Comparison of ENCODE assay signal across 25 cellular contexts in genomic region chrX:15939737-15940136, GRCh38.
DNase-seq lines count a peak whose midpoint lies in the region; ATAC-seq and TF ChIP-seq lines count a peak whose summit lies in the region.
"Had no signal": no experiment of that assay in that cellular context is flagged by ENCODE, and none has a peak within 500 bp of the region (broad histone marks: within the 10 kb centered on the region; RNA-seq: fewer than 3 reads in every experiment).

No MANE protein-coding gene starts in this region.

- no peak overlapping the region for H3K4me3 Mint-ChIP-seq in activated naive CD8-positive, alpha-beta T cell treated with anti-CD3 and anti-CD28 coated beads, Interleukin-2, amount 50 U/mL, for 24 hours
- no peak overlapping the region for H3K4me3 Mint-ChIP-seq in activated CD8-positive, alpha-beta memory T cell treated with anti-CD3 and anti-CD28 coated beads, Interleukin-2, amount 10 ng/mL, durations not matched to agents 7 days and 5 days
- H3K4me3 Mint-ChIP-seq: activated naive CD4-positive, alpha-beta T cell treated with anti-CD3 and anti-CD28 coated beads for 36 hours; effector memory CD8-positive, alpha-beta T cell; mesothelial cell of epicardium had no signal

- peaks cover 2% of the 10 kb centered on the region for H3K27me3 Mint-ChIP-seq in activated naive CD8-positive, alpha-beta T cell treated with anti-CD3 and anti-CD28 coated beads, Interleukin-2, amount 50 U/mL, for 24 hours
- peaks cover 9% of the 10 kb centered on the region for H3K27me3 Mint-ChIP-seq in activated CD8-positive, alpha-beta memory T cell treated with anti-CD3 and anti-CD28 coated beads, Interleukin-2, amount 10 ng/mL, durations not matched to agents 7 days and 5 days

- CTCF ChIA-PET in activated CD8-positive, alpha-beta memory T cell treated with anti-CD3 and anti-CD28 coated beads, Interleukin-2, amount 10 ng/mL, durations not matched to agents 7 days and 5 days (lab: Charles Lee): no interaction called here

- H3K36me3 Mint-ChIP-seq in activated naive CD8-positive, alpha-beta T cell treated with anti-CD3 and anti-CD28 coated beads, Interleukin-2, amount 50 U/mL, for 24 hours (ENCODE audit: low read depth): no peaks in the 10 kb centered on the region
- no peaks in the 10 kb centered on the region for H3K36me3 Mint-ChIP-seq in activated CD8-positive, alpha-beta memory T cell treated with anti-CD3 and anti-CD28 coated beads, Interleukin-2, amount 10 ng/mL, durations not matched to agents 7 days and 5 days
- H3K36me3 Mint-ChIP-seq: mesothelial cell of epicardium had no signal

- no peak for TF ChIP-seq CTCF in GM10266 (IDR thresholded peaks at IDR 0.05; ENCODE audit: control insufficient read depth, insufficient read depth, low read depth, missing control alignments)

- H3K9me3 Mint-ChIP-seq in activated naive CD8-positive, alpha-beta T cell treated with anti-CD3 and anti-CD28 coated beads, Interleukin-2, amount 50 U/mL, for 24 hours: no peaks in the 10 kb centered on the region
- no peaks in the 10 kb centered on the region for H3K9me3 Mint-ChIP-seq in activated CD8-positive, alpha-beta memory T cell treated with anti-CD3 and anti-CD28 coated beads, Interleukin-2, amount 10 ng/mL, durations not matched to agents 7 days and 5 days (ENCODE audit: low read depth)
- H3K9me3 Mint-ChIP-seq: activated naive CD4-positive, alpha-beta T cell treated with anti-CD3 and anti-CD28 coated beads for 36 hours; effector memory CD8-positive, alpha-beta T cell; mesothelial cell of epicardium had no signal

- DNase-seq in GM10266 (ENCODE audit: extremely low spot score): peak; percentile 5
- peak; percentile 4 for DNase-seq in globus pallidus (ENCODE audit: low spot score)
- no peak for DNase-seq in activated naive CD8-positive, alpha-beta T cell treated with anti-CD3 and anti-CD28 coated beads, Interleukin-2, amount 50 U/mL, for 24 hours
- DNase-seq in ureter (ENCODE audit: low spot score): no peak
- no peak for DNase-seq in GM03348 (ENCODE audit: low spot score)
- no peak for DNase-seq in activated CD8-positive, alpha-beta memory T cell treated with anti-CD3 and anti-CD28 coated beads, Interleukin-2, amount 10 ng/mL, durations not matched to agents 7 days and 5 days
- DNase-seq: ACHN; activated CD4-positive, alpha-beta T cell treated with anti-CD3 and anti-CD28 coated beads, Interleukin-2, amount 50 U/mL, for 4 hours; activated naive CD4-positive, alpha-beta T cell treated with anti-CD3 and anti-CD28 coated beads for 36 hours; activated T-cell treated with anti-CD3 and anti-CD28 coated beads for 4 hours; cerebellar nuclear complex; DMS 273 treated with DMSO at 0.1 percent for 48 hours; effector memory CD8-positive, alpha-beta T cell; esophagus squamous epithelium; GDM1; left colon; NCI-H1417 treated with DMSO at 0.1 percent for 48 hours; NCI-H526; OCI-M1; small intestine; stimulated activated CD4-positive, alpha-beta T cell treated with anti-CD3 and anti-CD28 coated beads, Interleukin-4, amount 100 ng/mL, for 4 hours had no signal

- no peak overlapping the region for H3K27ac Mint-ChIP-seq in activated naive CD8-positive, alpha-beta T cell treated with anti-CD3 and anti-CD28 coated beads, Interleukin-2, amount 50 U/mL, for 24 hours
- H3K27ac Mint-ChIP-seq in activated CD8-positive, alpha-beta memory T cell treated with anti-CD3 and anti-CD28 coated beads, Interleukin-2, amount 10 ng/mL, durations not matched to agents 7 days and 5 days: no peak overlapping the region
- H3K27ac Mint-ChIP-seq: activated naive CD4-positive, alpha-beta T cell treated with anti-CD3 and anti-CD28 coated beads for 36 hours; effector memory CD8-positive, alpha-beta T cell; mesothelial cell of epicardium had no signal

- peak; percentile 71 for ATAC-seq in GM19351 (IDR thresholded peaks at IDR 0.05; ENCODE audit: unreplicated experiment)
- ATAC-seq in HG03571 (IDR thresholded peaks at IDR 0.05; ENCODE audit: unreplicated experiment): peak; percentile 55
- ATAC-seq in activated naive CD8-positive, alpha-beta T cell treated with anti-CD3 and anti-CD28 coated beads, Interleukin-2, amount 50 U/mL, for 24 hours: no peak
- ATAC-seq in activated CD8-positive, alpha-beta memory T cell treated with anti-CD3 and anti-CD28 coated beads, Interleukin-2, amount 10 ng/mL, durations not matched to agents 7 days and 5 days: no peak
- ATAC-seq: effector memory CD8-positive, alpha-beta T cell; HCT116; left colon had no signal

- peaks cover 2% of the 10 kb centered on the region for H3K4me1 Mint-ChIP-seq in activated naive CD8-positive, alpha-beta T cell treated with anti-CD3 and anti-CD28 coated beads, Interleukin-2, amount 50 U/mL, for 24 hours
- peaks cover 4% of the 10 kb centered on the region for H3K4me1 Mint-ChIP-seq in activated CD8-positive, alpha-beta memory T cell treated with anti-CD3 and anti-CD28 coated beads, Interleukin-2, amount 10 ng/mL, durations not matched to agents 7 days and 5 days

Comparison
In these comparisons a context has a peak if more than half of its experiments do, and no peak if none do; other contexts are left out.
1. DNase-seq: peak in GM10266 (single experiment) and globus pallidus (single experiment); none in activated naive CD8-positive, alpha-beta T cell treated with anti-CD3 and anti-CD28 coated beads, Interleukin-2, amount 50 U/mL, for 24 hours (single experiment), ureter (single experiment), GM03348 (single experiment) and activated CD8-positive, alpha-beta memory T cell treated with anti-CD3 and anti-CD28 coated beads, Interleukin-2, amount 10 ng/mL, durations not matched to agents 7 days and 5 days (single experiment).
2. ATAC-seq: peak in GM19351 (single experiment) and HG03571 (single experiment); none in activated naive CD8-positive, alpha-beta T cell treated with anti-CD3 and anti-CD28 coated beads, Interleukin-2, amount 50 U/mL, for 24 hours (single experiment) and activated CD8-positive, alpha-beta memory T cell treated with anti-CD3 and anti-CD28 coated beads, Interleukin-2, amount 10 ng/mL, durations not matched to agents 7 days and 5 days (single experiment).